In the genomic region with DNA sequence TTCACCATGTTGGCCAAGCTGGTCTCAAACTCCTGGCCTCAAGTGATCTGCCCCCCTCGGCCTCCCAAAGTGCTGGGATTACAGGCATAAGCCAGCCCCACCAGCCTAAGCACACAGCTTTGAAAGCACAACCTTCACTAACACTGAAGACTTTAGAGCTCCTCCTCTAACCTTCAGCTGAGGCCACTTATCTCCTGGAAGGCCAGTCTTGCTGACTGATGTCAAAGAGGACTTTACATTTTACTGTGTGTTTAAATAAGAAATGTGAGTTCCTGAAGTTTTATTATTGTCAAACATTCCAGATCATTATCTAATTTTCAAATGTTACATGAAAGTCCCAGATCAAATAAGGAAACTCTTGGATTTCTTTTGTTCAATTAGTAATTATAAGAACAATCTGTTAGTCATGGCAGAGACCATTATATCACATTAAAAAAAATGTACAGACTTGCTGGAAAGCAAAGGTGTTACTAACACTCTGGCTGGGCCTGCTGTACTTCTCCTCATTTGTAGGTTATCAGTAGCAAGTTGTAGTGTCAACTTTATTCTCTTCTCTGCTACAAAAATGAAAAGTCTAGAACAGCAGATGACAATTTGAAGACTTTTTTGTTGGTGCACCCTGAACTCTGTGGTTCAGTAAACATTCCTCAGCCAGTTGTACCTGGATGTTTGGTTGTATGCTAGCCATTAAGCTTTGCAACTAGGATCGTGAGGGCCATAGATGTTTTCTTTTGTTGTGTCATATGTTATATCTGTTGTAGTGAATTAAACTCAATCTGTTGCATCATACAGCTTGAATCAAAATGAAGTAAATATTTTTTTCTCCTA, we compare ENCODE assay signal across 1 cellular context.
TF ChIP-seq lines count a peak whose summit lies in the region.

No MANE protein-coding gene starts in this region.

TF ChIP-seq in K562, 482 proteins besides CTCF, POLR2A, EP300 and RAD21 (continued from another document):
- TF ChIP-seq HMGXB4 (CRISPR knock-in tag; IDR thresholded peaks at IDR 0.05) (no peak), RBM34 (IDR thresholded peaks at IDR 0.05; ENCODE audit: borderline replicate concordance, insufficient read depth, low read length) (no peak)
- TF ChIP-seq, protein P1, sequence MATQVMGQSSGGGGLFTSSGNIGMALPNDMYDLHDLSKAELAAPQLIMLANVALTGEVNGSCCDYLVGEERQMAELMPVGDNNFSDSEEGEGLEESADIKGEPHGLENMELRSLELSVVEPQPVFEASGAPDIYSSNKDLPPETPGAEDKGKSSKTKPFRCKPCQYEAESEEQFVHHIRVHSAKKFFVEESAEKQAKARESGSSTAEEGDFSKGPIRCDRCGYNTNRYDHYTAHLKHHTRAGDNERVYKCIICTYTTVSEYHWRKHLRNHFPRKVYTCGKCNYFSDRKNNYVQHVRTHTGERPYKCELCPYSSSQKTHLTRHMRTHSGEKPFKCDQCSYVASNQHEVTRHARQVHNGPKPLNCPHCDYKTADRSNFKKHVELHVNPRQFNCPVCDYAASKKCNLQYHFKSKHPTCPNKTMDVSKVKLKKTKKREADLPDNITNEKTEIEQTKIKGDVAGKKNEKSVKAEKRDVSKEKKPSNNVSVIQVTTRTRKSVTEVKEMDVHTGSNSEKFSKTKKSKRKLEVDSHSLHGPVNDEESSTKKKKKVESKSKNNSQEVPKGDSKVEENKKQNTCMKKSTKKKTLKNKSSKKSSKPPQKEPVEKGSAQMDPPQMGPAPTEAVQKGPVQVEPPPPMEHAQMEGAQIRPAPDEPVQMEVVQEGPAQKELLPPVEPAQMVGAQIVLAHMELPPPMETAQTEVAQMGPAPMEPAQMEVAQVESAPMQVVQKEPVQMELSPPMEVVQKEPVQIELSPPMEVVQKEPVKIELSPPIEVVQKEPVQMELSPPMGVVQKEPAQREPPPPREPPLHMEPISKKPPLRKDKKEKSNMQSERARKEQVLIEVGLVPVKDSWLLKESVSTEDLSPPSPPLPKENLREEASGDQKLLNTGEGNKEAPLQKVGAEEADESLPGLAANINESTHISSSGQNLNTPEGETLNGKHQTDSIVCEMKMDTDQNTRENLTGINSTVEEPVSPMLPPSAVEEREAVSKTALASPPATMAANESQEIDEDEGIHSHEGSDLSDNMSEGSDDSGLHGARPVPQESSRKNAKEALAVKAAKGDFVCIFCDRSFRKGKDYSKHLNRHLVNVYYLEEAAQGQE (CRISPR knock-in tag; IDR thresholded peaks at IDR 0.05; ENCODE audit: low read depth) = no peak
- TF ChIP-seq, protein P2, sequence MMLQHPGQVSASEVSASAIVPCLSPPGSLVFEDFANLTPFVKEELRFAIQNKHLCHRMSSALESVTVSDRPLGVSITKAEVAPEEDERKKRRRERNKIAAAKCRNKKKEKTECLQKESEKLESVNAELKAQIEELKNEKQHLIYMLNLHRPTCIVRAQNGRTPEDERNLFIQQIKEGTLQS (IDR thresholded peaks at IDR 0.05) = peak; percentile 22; the same call in 1 of the 2 replicates
- TF ChIP-seq, protein P2 (CRISPR knock-in tag; conservative IDR thresholded peaks at IDR 0.05) = no peak
TF ChIP-seq in K562: peak in this region for 2.
